Comparison of ENCODE assay signal across 8 cellular contexts in the genomic region with DNA sequence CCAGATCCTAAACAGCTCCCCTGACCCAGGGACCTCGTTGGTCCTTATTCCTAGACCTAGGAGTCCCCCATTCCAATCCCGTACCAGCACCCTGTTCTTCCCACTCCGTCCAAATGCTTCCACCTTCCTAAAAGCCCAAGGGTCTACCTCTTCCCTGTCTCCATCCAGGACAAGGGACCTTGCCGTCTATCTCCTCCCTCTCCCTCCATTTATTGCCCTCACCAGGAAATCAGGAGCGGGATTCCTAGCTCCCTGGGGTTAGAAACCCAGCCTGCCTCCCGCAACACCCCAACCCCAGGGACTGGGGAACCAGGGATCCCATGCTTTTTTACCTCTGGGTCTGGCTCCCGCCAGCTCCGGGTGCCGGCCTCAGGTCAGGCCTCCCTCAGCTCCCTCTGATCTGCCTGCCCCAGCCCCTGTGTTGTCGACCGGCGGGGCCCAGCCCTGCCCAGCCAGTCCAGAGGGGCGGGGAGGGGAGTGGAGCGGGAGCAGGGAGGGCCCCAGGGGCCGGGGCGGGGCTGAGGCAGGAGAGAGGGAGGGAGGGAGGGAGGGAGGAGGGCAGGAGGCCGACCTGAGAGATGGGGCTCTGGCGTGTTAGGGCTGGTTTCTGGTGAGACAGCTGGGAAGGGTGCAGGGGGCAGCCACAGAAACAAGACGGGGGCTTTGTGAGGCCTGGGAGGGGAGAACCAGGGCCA. TPM values are rescaled to one million over a fixed set of nuclear protein-coding genes. Genes with fewer than 3 reads are reported as not detected.
DNase-seq lines count a peak whose midpoint lies in the region; ATAC-seq and TF ChIP-seq lines count a peak whose summit lies in the region.

A gene with protein sequence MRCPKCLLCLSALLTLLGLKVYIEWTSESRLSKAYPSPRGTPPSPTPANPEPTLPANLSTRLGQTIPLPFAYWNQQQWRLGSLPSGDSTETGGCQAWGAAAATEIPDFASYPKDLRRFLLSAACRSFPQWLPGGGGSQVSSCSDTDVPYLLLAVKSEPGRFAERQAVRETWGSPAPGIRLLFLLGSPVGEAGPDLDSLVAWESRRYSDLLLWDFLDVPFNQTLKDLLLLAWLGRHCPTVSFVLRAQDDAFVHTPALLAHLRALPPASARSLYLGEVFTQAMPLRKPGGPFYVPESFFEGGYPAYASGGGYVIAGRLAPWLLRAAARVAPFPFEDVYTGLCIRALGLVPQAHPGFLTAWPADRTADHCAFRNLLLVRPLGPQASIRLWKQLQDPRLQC (minus strand): TSS at position 423 of the 695 bp plus-strand sequence. CDS start 596 bp downstream, outside the sequence.

- peak within 1 kb of the TSS; percentile 86 for H2AK5ac ChIP-seq in neuronal stem cell (ENCODE audit: low read depth, low read length)

- peaks cover 9% of the 10 kb centered on the region for H3K79me1 ChIP-seq in neuronal stem cell (ENCODE audit: low read depth, low read length)

- H3K36me3 ChIP-seq in neuronal stem cell (replicated peaks in 1 of 2; ENCODE audit: control insufficient read depth in 2 of 2, insufficient read depth in 2 of 2, low read length in 2 of 2) (peaks cover 29 to 42% of the 10 kb centered on the region in 2 donors), upper lobe of right lung (peaks cover 54% of the 10 kb centered on the region)

- intact Hi-C loops in upper lobe of right lung (cut with DNase I) = no loop called here

- peak within 1 kb of the TSS; percentile 81 for H3K9ac ChIP-seq in neuronal stem cell (ENCODE audit: low read depth, low read length, poor library complexity)

- H3K18ac ChIP-seq in neuronal stem cell (ENCODE audit: low read length) = peak within 1 kb of the TSS; percentile 94

- H3K4ac ChIP-seq in neuronal stem cell (ENCODE audit: low read length) = no peak within 1 kb of the TSS

- ATAC-seq in upper lobe of right lung (peak; percentile 90), HG02571 (IDR thresholded peaks at IDR 0.05; ENCODE audit: unreplicated experiment) (no peak), GM21737 (IDR thresholded peaks at IDR 0.05; ENCODE audit: unreplicated experiment) (no peak)

- H3K4me2 ChIP-seq in neuronal stem cell (ENCODE audit: insufficient read depth, low read length, poor library complexity, severe bottlenecking) = peak within 1 kb of the TSS; percentile 60

- H3K9me3 ChIP-seq in neuronal stem cell (replicated peaks in 1 of 2; ENCODE audit: control insufficient read depth in 2 of 2, insufficient read depth in 1 of 2, low read depth in 1 of 2, low read length in 2 of 2) (no peaks in the 10 kb centered on the region), upper lobe of right lung (no peaks in the 10 kb centered on the region)

- H2BK15ac ChIP-seq in neuronal stem cell (ENCODE audit: low read length) = peak within 1 kb of the TSS; percentile 79

- no CpG with 5 or more reads among the region's 19 CpGs for WGBS in neuronal stem cell (ENCODE audit: extremely low coverage in 2 of 2, insufficient read length in 2 of 2, insufficient replicate concordance in 1 of 2), 2 donors

- H3K4me3 ChIP-seq in foreskin fibroblast (ENCODE audit: low read depth in 1 of 2, low read length in 2 of 2) (peak within 1 kb of the TSS; percentile 46 to 64), neuronal stem cell (ENCODE audit: low read length in 2 of 2) (peak within 1 kb of the TSS; percentile 42 to 72), upper lobe of right lung (peak within 1 kb of the TSS; percentile 68)

- H2BK5ac ChIP-seq in neuronal stem cell (ENCODE audit: low read length) = peak within 1 kb of the TSS; percentile 66

- peak within 1 kb of the TSS; percentile 19 for H3K27ac ChIP-seq in neuronal stem cell (replicated peaks; ENCODE audit: low read length)
- H3K27ac ChIP-seq in upper lobe of right lung = peak within 1 kb of the TSS; percentile 87

- H2BK120ac ChIP-seq in neuronal stem cell (ENCODE audit: low read depth, low read length) = no peak within 1 kb of the TSS

- H2AFZ ChIP-seq in neuronal stem cell (ENCODE audit: low read length) = peak within 1 kb of the TSS; percentile 85

- H3K23ac ChIP-seq in neuronal stem cell (ENCODE audit: low read depth, low read length, poor library complexity) = peak within 1 kb of the TSS; percentile 93

- H4K8ac ChIP-seq in neuronal stem cell (ENCODE audit: low read depth, low read length) = peak within 1 kb of the TSS; percentile 23

- no peaks in the 10 kb centered on the region for H3K27me3 ChIP-seq in neuronal stem cell (ENCODE audit: control insufficient read depth in 3 of 3, insufficient read depth in 3 of 3, low read depth in 1 of 3, low read length in 3 of 3)
- H3K27me3 ChIP-seq in upper lobe of right lung = no peaks in the 10 kb centered on the region

- H2BK12ac ChIP-seq in neuronal stem cell (ENCODE audit: low read length) = peak within 1 kb of the TSS; percentile 73

- H3K4me1 ChIP-seq in neuronal stem cell (ENCODE audit: control insufficient read depth in 2 of 2, insufficient read depth in 1 of 2, low read depth in 1 of 2, low read length in 2 of 2) (peaks cover 13 to 19% of the 10 kb centered on the region in 2 donors), upper lobe of right lung (peaks cover 34% of the 10 kb centered on the region)

- peak; percentile 37 for DNase-seq in GM19240 (ENCODE audit: insufficient read length, low spot score)
- DNase-seq in NCI-H748 treated with DMSO at 0.1 percent for 48 hours (lab: John Stamatoyannopoulos, UW) = peak; percentile 18
- DNase-seq in activated gamma-delta T cell (lab: John Stamatoyannopoulos, UW) = peak; percentile 31
- peak; percentile 72 to 90 for DNase-seq in foreskin fibroblast
- DNase-seq in neuronal stem cell (ENCODE audit: low spot score) = peak; percentile 59
- DNase-seq in upper lobe of right lung = peak; percentile 96

- TF ChIP-seq CTCF in foreskin fibroblast (IDR thresholded peaks at IDR 0.05; ENCODE audit: low read depth, low read length) (no peak), upper lobe of right lung (IDR thresholded peaks at IDR 0.05) (no peak)

- no peak within 1 kb of the TSS for H4K91ac ChIP-seq in neuronal stem cell (ENCODE audit: low read depth, low read length, poor library complexity)

- peak within 1 kb of the TSS; percentile 56 for H3K14ac ChIP-seq in neuronal stem cell (ENCODE audit: low read length)

RNA-seq across cellular contexts. Expression of the gene that starts here (rescaled TPM):
- 0.93 TPM for polyA plus RNA-seq in neuronal stem cell (2013, experiment 1 of 2)
- 0.84 TPM for polyA plus RNA-seq in neuronal stem cell (2013, experiment 2 of 2)
- 31.3 TPM for total RNA-seq in upper lobe of right lung

Comparison
In these comparisons a context has a peak if more than half of its experiments do, and no peak if none do; other contexts are left out.
1. DNase-seq: peak in every context shown above with its lines; median percentile 96 in upper lobe of right lung; 81 in foreskin fibroblast; 59 in neuronal stem cell; 37 in GM19240; 31 in activated gamma-delta T cell; 18 in NCI-H748 treated with DMSO at 0.1 percent for 48 hours.